8 cellular contexts compared by ENCODE assay signal in the genomic region with DNA sequence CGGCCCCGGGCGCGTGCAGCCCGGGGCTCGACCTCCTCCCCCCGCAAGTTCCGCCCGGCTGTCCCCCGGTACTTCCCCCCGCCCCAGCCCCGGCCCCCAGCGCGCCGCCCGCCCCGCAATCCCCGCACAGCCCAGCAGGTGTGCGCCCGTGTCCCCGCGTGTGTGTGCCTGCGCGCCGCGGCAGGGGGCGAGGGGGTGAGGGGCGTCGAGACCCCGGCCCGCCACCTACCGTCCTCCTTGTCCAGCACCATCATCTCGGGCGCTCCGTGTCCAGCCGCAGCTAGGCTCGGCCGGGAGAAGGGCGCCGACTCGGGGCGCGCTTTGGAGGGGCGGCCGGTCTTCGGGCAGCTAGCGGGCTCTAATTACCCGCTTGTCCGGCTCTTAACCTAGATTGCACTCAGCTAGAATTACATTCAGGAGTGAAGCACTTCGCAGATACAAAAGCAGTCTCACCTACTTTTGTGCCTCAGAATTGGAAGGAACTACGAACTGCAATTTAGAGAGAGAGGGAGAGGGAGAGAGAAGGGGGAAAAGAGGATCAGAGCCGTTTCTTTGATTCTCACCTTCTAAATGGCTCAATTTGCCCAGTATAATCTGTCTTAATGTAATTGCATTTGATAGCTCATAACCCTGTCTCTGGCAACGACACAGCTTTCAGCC. TPM values are rescaled to one million over a fixed set of nuclear protein-coding genes. Genes with fewer than 3 reads are reported as not detected.
DNase-seq lines count a peak whose midpoint lies in the region; ATAC-seq and TF ChIP-seq lines count a peak whose summit lies in the region.

No MANE protein-coding gene starts in this region.

- TF ChIP-seq POLR2A in breast epithelium (IDR thresholded peaks at IDR 0.05) (no peak), uterus (IDR thresholded peaks at IDR 0.05) (no peak)

- peak overlapping the region; percentile 33 to 72 (median 53) for H3K4me3 ChIP-seq in breast epithelium
- H3K4me3 ChIP-seq in mesenchymal stem cell (ENCODE audit: insufficient read depth in 1 of 2, low read depth in 1 of 2, low read length in 2 of 2): peak overlapping the region; percentile 49 to 70
- peak overlapping the region; percentile 16 to 41 for H3K4me3 ChIP-seq in uterus

- WGBS in mesenchymal stem cell: 2% methylated on average over 31 of the region's 53 CpGs

- intact Hi-C loops in breast epithelium (cut with DNase I; ENCODE audit: low total_unique reads) (no loop called here), uterus (cut with DNase I; ENCODE audit: low total_unique reads) (no loop called here)

- no peak overlapping the region for H2BK5ac ChIP-seq in mesenchymal stem cell (ENCODE audit: low read depth, low read length, poor library complexity, severe bottlenecking)

- H3K36me3 ChIP-seq in breast epithelium (no peaks in the 10 kb centered on the region), mesenchymal stem cell (ENCODE audit: control insufficient read depth in 1 of 2, insufficient read depth in 2 of 2, low read depth in 1 of 2, low read length in 2 of 2) (no peaks in the 10 kb centered on the region), uterus (no peaks in the 10 kb centered on the region)

- H3K79me1 ChIP-seq in mesenchymal stem cell (replicated peaks; ENCODE audit: low read length, poor library complexity, severe bottlenecking): no peaks in the 10 kb centered on the region

- TF ChIP-seq CTCF in breast epithelium (IDR thresholded peaks at IDR 0.05): no peak
- TF ChIP-seq CTCF in uterus (IDR thresholded peaks at IDR 0.05): peak in 1 of 4 experiments; percentile 5
- TF ChIP-seq CTCF in GM13976 (IDR thresholded peaks at IDR 0.05; ENCODE audit: borderline replicate concordance, control extremely low read depth, extremely low read depth, insufficient read depth, missing control alignments): no peak

- H2BK120ac ChIP-seq in mesenchymal stem cell (ENCODE audit: low read depth, low read length): no peak overlapping the region

- no peak overlapping the region for H2BK12ac ChIP-seq in mesenchymal stem cell (ENCODE audit: low read length in 2 of 2)

- no peak overlapping the region for H3K4ac ChIP-seq in mesenchymal stem cell (ENCODE audit: low read depth in 1 of 2, low read length in 2 of 2)

- no peak overlapping the region for H3K14ac ChIP-seq in mesenchymal stem cell (ENCODE audit: low read length in 2 of 2)

- H3K18ac ChIP-seq in mesenchymal stem cell (ENCODE audit: low read depth in 1 of 2, low read length in 2 of 2): no peak overlapping the region

- no peak overlapping the region for H4K8ac ChIP-seq in mesenchymal stem cell (ENCODE audit: low read length)

- H3K27me3 ChIP-seq in breast epithelium (peaks cover 0 to 66% of the 10 kb centered on the region in 2 donors), mesenchymal stem cell (ENCODE audit: control insufficient read depth in 1 of 2, insufficient read depth in 1 of 2, low read length in 2 of 2) (peaks cover 77 to 88% of the 10 kb centered on the region in 2 experiments), uterus (peaks cover 4 to 9% of the 10 kb centered on the region in 2 donors)

- H3K9ac ChIP-seq in mesenchymal stem cell (ENCODE audit: low read length): no peak overlapping the region

- in situ Hi-C loops in GM13976 (cut with MboI; ENCODE audit: low sequenced_read_pairs, unreplicated experiment): no loop called here

- H2AK5ac ChIP-seq in mesenchymal stem cell (ENCODE audit: low read length, severe bottlenecking): no peak overlapping the region

- no peak overlapping the region for H3K27ac ChIP-seq in breast epithelium
- no peak overlapping the region for H3K27ac ChIP-seq in mesenchymal stem cell (ENCODE audit: low read length, poor library complexity, severe bottlenecking)
- H3K27ac ChIP-seq in uterus: no peak overlapping the region

- peaks cover 3 to 5% of the 10 kb centered on the region in 2 donors for H3K4me1 ChIP-seq in breast epithelium
- H3K4me1 ChIP-seq in mesenchymal stem cell (ENCODE audit: control insufficient read depth, insufficient read depth, low read depth, low read length): peaks cover 17% of the 10 kb centered on the region
- peaks cover 0 to 7% of the 10 kb centered on the region in 2 donors for H3K4me1 ChIP-seq in uterus

- H3K23ac ChIP-seq in mesenchymal stem cell (ENCODE audit: low read length in 2 of 2): no peak overlapping the region

- peak; percentile 68 for DNase-seq in NCI-H1092 (lab: John Stamatoyannopoulos, UW)
- peak in 1 of 2 donors; percentile 47 for DNase-seq in breast epithelium (ENCODE audit: low spot score in 2 of 2)
- DNase-seq in mesenchymal stem cell: no peak
- DNase-seq in uterus: peak in 1 of 2 donors; percentile 3
- DNase-seq in GM13976 (ENCODE audit: low spot score): no peak
- no peak for DNase-seq in GM03348 (ENCODE audit: low spot score)

- H3K9me3 ChIP-seq in breast epithelium (no peaks in the 10 kb centered on the region), mesenchymal stem cell (ENCODE audit: control insufficient read depth, low read length) (no peaks in the 10 kb centered on the region), uterus (no peaks in the 10 kb centered on the region)

- peak; percentile 27 for ATAC-seq in GM18502 (IDR thresholded peaks at IDR 0.05; ENCODE audit: poor library complexity, unreplicated experiment)
- no peak for ATAC-seq in HG03565 (IDR thresholded peaks at IDR 0.05; ENCODE audit: unreplicated experiment)

- H2AFZ ChIP-seq in mesenchymal stem cell (ENCODE audit: low read depth, low read length): no peak overlapping the region

- peak overlapping the region; percentile 80 for H3K4me2 ChIP-seq in mesenchymal stem cell (ENCODE audit: low read length, poor library complexity, severe bottlenecking)

- H4K91ac ChIP-seq in mesenchymal stem cell (ENCODE audit: low read length): no peak overlapping the region

- H2BK15ac ChIP-seq in mesenchymal stem cell (ENCODE audit: low read depth, poor library complexity, severe bottlenecking): no peak overlapping the region

RNA-seq across cellular contexts. Expression of gene LMO1, which starts 0.4 kb away (rescaled TPM):
- total RNA-seq in breast epithelium (not detected), uterus (not detected)
- not detected for polyA plus RNA-seq in mesenchymal stem cell (2013, experiment 1 of 2)
- polyA plus RNA-seq in mesenchymal stem cell (2013, experiment 2 of 2): not detected
